Comparison of ENCODE assay signal across 37 cellular contexts in genomic region chr11:20640401-20640800, GRCh38. TPM values are rescaled to one million over a fixed set of nuclear protein-coding genes. Genes with fewer than 3 reads are reported as not detected.
"Had no signal": no experiment of that assay in that cellular context is flagged by ENCODE, and none has a peak within 500 bp of the region (broad histone marks: within the 10 kb centered on the region; RNA-seq: fewer than 3 reads in every experiment).

No MANE protein-coding gene starts in this region.

- H3K9me3 ChIP-seq: MG63 had no signal

- H3K4me2 ChIP-seq: KMS-11 had no signal

- DNase-seq: Kasumi-1, KG1, MG63, MM.1S, MV-4-11, NCI-H1048, NCI-H1092, NCI-H1092 treated with DMSO at 0.1 percent for 48 hours, NCI-H1105, NCI-H1105 treated with DMSO at 0.1 percent for 48 hours, NCI-H1417, NCI-H1417 treated with DMSO at 0.1 percent for 48 hours, NCI-H1436, NCI-H1436 treated with DMSO at 0.1 percent for 48 hours, NCI-H146, NCI-H1694, NCI-H1694 treated with DMSO at 0.1 percent for 48 hours, NCI-H187, NCI-H187 treated with DMSO at 0.1 percent for 48 hours, NCI-H1930, NCI-H2029, NCI-H2029 treated with DMSO at 0.1 percent for 48 hours, NCI-H2081, NCI-H2081 treated with DMSO at 0.1 percent for 48 hours, NCI-H2107, NCI-H2171, NCI-H2171 treated with DMSO at 0.1 percent for 48 hours, NCI-H2227 treated with DMSO at 0.1 percent for 48 hours, NCI-H226, NCI-H345, NCI-H446 treated with DMSO at 0.1 percent for 48 hours, NCI-H510A had no signal

- H3K27me3 ChIP-seq: MG63 had no signal

- H3K4me3 ChIP-seq: MG63 had no signal

- H3K9ac ChIP-seq: KMS-11 had no signal

- H3K36me3 ChIP-seq: MG63 had no signal

- H3K27ac ChIP-seq: KMS-11 had no signal

RNA-seq across cellular contexts. Expression of gene NELL1, which starts 29.0 kb away (rescaled TPM):
- total RNA-seq: LHCN-M2, M059J, MCF 10A, NCI-H460 had no signal

RNA-seq across cellular contexts. Expression of gene SLC6A5, which starts 41.0 kb away (rescaled TPM):
- total RNA-seq: LHCN-M2, M059J, MCF 10A, NCI-H460 had no signal
